ENCODE assay signal across 18 cellular contexts in genomic region chr4:52263612-52264011, GRCh38.
DNase-seq lines count a peak whose midpoint lies in the region; ATAC-seq and TF ChIP-seq lines count a peak whose summit lies in the region.
"Had no signal": no experiment of that assay in that cellular context is flagged by ENCODE, and none has a peak within 500 bp of the region (broad histone marks: within the 10 kb centered on the region; RNA-seq: fewer than 3 reads in every experiment).

No MANE protein-coding gene starts in this region.

- intact Hi-C loops in lower leg skin (cut with DNase I; ENCODE audit: low total_unique reads), result no loop called here

- H3K4me3 ChIP-seq in MG63, result no peak overlapping the region
- H3K4me3 ChIP-seq in retinal pigment epithelial cell (ENCODE audit: low read length), result no peak overlapping the region
- H3K4me3 ChIP-seq in lower leg skin (ENCODE audit: low read depth, poor library complexity, severe bottlenecking), result no peak overlapping the region
- H3K4me3 ChIP-seq: coronary artery, lung, SJSA1, spleen, transverse colon had no signal

- H3K36me3 ChIP-seq in MG63, result no peaks in the 10 kb centered on the region
- H3K36me3 ChIP-seq: SJSA1, spleen, transverse colon had no signal

- peak; percentile 14 for DNase-seq in DMS79 treated with DMSO at 0.1 percent for 48 hours (lab: John Stamatoyannopoulos, UW)
- peak; percentile 46 for DNase-seq in MG63
- DNase-seq in cerebellar cortex (ENCODE audit: low spot score), result peak; percentile 79
- DNase-seq in retinal pigment epithelial cell (ENCODE audit: low read depth), result peak; percentile 1
- no peak for DNase-seq in GM19240 (ENCODE audit: insufficient read length, low spot score)
- no peak for DNase-seq in lower leg skin (ENCODE audit: low spot score in 2 of 2)
- DNase-seq in DMS153 treated with DMSO at 0.1 percent for 48 hours (lab: John Stamatoyannopoulos, UW; ENCODE audit: unreplicated experiment), result no peak
- DNase-seq: activated CD4-positive, CD25-positive, alpha-beta regulatory T cell treated with anti-CD3 and anti-CD28 coated beads, Interleukin-2, amount 50 U/mL, for 72 hours; activated CD8-positive, alpha-beta memory T cell treated with anti-CD3 and anti-CD28 coated beads, Interleukin-2, amount 10 ng/mL, durations not matched to agents 7 days and 5 days; DMS53; NCI-H146; NCI-H510A; spleen; transverse colon had no signal

- H3K27me3 ChIP-seq in MG63, result peaks cover 7% of the 10 kb centered on the region
- H3K27me3 ChIP-seq: SJSA1, spleen, transverse colon had no signal

- no peak for TF ChIP-seq CTCF in retinal pigment epithelial cell (conservative IDR thresholded peaks at IDR 0.05; ENCODE audit: low read depth, low read length)
- no peak for TF ChIP-seq CTCF in lower leg skin (IDR thresholded peaks at IDR 0.05)

- no peaks in the 10 kb centered on the region; the same call in 1 of the 2 replicates for H3K9me3 ChIP-seq in MG63
- H3K9me3 ChIP-seq: SJSA1, spleen, transverse colon had no signal

- ATAC-seq in GM19351 (IDR thresholded peaks at IDR 0.05; ENCODE audit: unreplicated experiment), result no peak
- ATAC-seq: activated CD8-positive, alpha-beta memory T cell treated with anti-CD3 and anti-CD28 coated beads, Interleukin-2, amount 10 ng/mL, durations not matched to agents 7 days and 5 days had no signal

- no peak for TF ChIP-seq POLR2A in lower leg skin (IDR thresholded peaks at IDR 0.05)

Comparison
In these comparisons a context has a peak if more than half of its experiments do, and no peak if none do; other contexts are left out.
1. DNase-seq: peak in DMS79 treated with DMSO at 0.1 percent for 48 hours (single experiment), MG63 (single experiment), cerebellar cortex (single experiment) and retinal pigment epithelial cell (single experiment); none in GM19240 (single experiment), lower leg skin (0 of 2) and DMS153 treated with DMSO at 0.1 percent for 48 hours (single experiment).